In genomic region chr1:183544598-183545297, GRCh38 we compare ENCODE assay signal across 12 cellular contexts. TPM values are rescaled to one million over a fixed set of nuclear protein-coding genes. Genes with fewer than 3 reads are reported as not detected.
DNase-seq lines count a peak whose midpoint lies in the region; ATAC-seq and TF ChIP-seq lines count a peak whose summit lies in the region.
"Had no signal": no experiment of that assay in that cellular context is flagged by ENCODE, and none has a peak within 500 bp of the region (broad histone marks: within the 10 kb centered on the region; RNA-seq: fewer than 3 reads in every experiment).

No MANE protein-coding gene starts in this region.

- H3K9me2 ChIP-seq in PC-3 (replicated peaks; ENCODE audit: low read length), result no peaks in the 10 kb centered on the region

- peaks cover 71 to 84% of the 10 kb centered on the region in 2 donors for H3K36me3 Mint-ChIP-seq in CD14-positive monocyte

- intact Hi-C loops in left ventricle myocardium superior (cut with micrococcal nuclease) (loop anchor here (10.0 kb wide), 1 partner anchor 70 kb away; the partner anchor contains the start of gene SMG7), cardiac septum (cut with DNase I) (loop anchor here (5.0 kb wide), 1 partner anchor 63 kb away; no protein-coding TSS in a partner anchor), PC-3 (cut with micrococcal nuclease) (no loop called here), thyroid gland (cut with DNase I) (loop anchor here (10.0 kb wide), 1 partner anchor 70 kb away; the partner anchor contains the start of gene SMG7), CD14-positive monocyte (cut with micrococcal nuclease) (loop anchor here (5.0 to 10.0 kb wide), 2 partner anchors 260 to 262 kb away; no protein-coding TSS in a partner anchor)

- H3K27ac ChIP-seq in PC-3 (ENCODE audit: low read length) (no peak overlapping the region), thyroid gland (no peak overlapping the region)
- H3K27ac ChIP-seq: esophagus muscularis mucosa had no signal

- no peaks in the 10 kb centered on the region for H3K79me2 ChIP-seq in PC-3 (ENCODE audit: low read length)

- H3K4me3 Mint-ChIP-seq in CD14-positive monocyte, result no peak overlapping the region
- H3K4me3 Mint-ChIP-seq: activated naive CD4-positive, alpha-beta T cell treated with anti-CD3 and anti-CD28 coated beads, Interleukin-2, amount 50 U/mL, for 24 hours had no signal

- H3K9me3 ChIP-seq in PC-3 (ENCODE audit: low read length) (no peaks in the 10 kb centered on the region), thyroid gland (no peaks in the 10 kb centered on the region)
- H3K9me3 ChIP-seq: esophagus muscularis mucosa had no signal

- H3K27me3 Mint-ChIP-seq in CD14-positive monocyte (ENCODE audit: low read depth in 3 of 3), result no peaks in the 10 kb centered on the region
- H3K27me3 Mint-ChIP-seq: activated naive CD4-positive, alpha-beta T cell treated with anti-CD3 and anti-CD28 coated beads, Interleukin-2, amount 50 U/mL, for 24 hours; progenitor cell of endocrine pancreas had no signal

- TSS peak; percentile 21 for BruUV-seq in PC-3 (replicated peaks; lab: Mats Ljungman, UMichigan)

- 61 to 75% methylated on average over 4 to 5 of the region's 5 CpGs for WGBS in thyroid gland, 2 donors

- no peaks in the 10 kb centered on the region for H3K9me3 Mint-ChIP-seq in CD14-positive monocyte
- H3K9me3 Mint-ChIP-seq: activated naive CD4-positive, alpha-beta T cell treated with anti-CD3 and anti-CD28 coated beads, Interleukin-2, amount 50 U/mL, for 24 hours had no signal

- no peak for TF ChIP-seq POLR2A in thyroid gland (IDR thresholded peaks at IDR 0.05)

- peak; percentile 77 for ATAC-seq in left ventricle myocardium superior
- no peak for ATAC-seq in PC-3

- H4K20me1 ChIP-seq in PC-3 (ENCODE audit: low read length), result no peaks in the 10 kb centered on the region

- H3K4me1 Mint-ChIP-seq in CD14-positive monocyte, result peaks cover 3% of the 10 kb centered on the region

- no peak for TF ChIP-seq CTCF in PC-3 (conservative IDR thresholded peaks at IDR 0.05; ENCODE audit: low read depth, low read length)
- no peak for TF ChIP-seq CTCF in thyroid gland (IDR thresholded peaks at IDR 0.05)
- no peak for TF ChIP-seq CTCF in CD14-positive monocyte (IDR thresholded peaks at IDR 0.05)

- POLR2A ChIA-PET in PC-3 (lab: Charles Lee; ENCODE audit: unreplicated experiment), result no interaction called here

- H3K9ac ChIP-seq in PC-3 (ENCODE audit: low read length), result no peak overlapping the region

- H3K4me1 ChIP-seq in PC-3 (ENCODE audit: insufficient read depth, low read length) (0 out of 2 replicates have a peak, but pooled peaks cover 4% of the 10 kb centered on the region), thyroid gland (peaks cover 0 to 7% of the 10 kb centered on the region in 2 donors)

- DNase-seq in left ventricle myocardium superior (peak; percentile 55), cardiac septum (ENCODE audit: low spot score) (no peak), PC-3 (no peak), iPS-NIHi11 (ENCODE audit: low spot score) (peak; percentile 61), thyroid gland (peak; percentile 74 to 78), CD14-positive monocyte (ENCODE audit: low spot score) (no peak), activated gamma-delta T cell treated with Interleukin-2 at 50 U/mL for 16 hours (no peak), RKO (ENCODE audit: low spot score) (no peak)

- no peak overlapping the region for H2AFZ ChIP-seq in PC-3 (ENCODE audit: low read length)

- no peak overlapping the region for H3K27ac Mint-ChIP-seq in CD14-positive monocyte
- H3K27ac Mint-ChIP-seq: activated naive CD4-positive, alpha-beta T cell treated with anti-CD3 and anti-CD28 coated beads, Interleukin-2, amount 50 U/mL, for 24 hours; progenitor cell of endocrine pancreas had no signal

- peaks cover 67% of the 10 kb centered on the region for H3K36me3 ChIP-seq in PC-3 (ENCODE audit: low read depth, low read length)
- peaks cover 38 to 51% of the 10 kb centered on the region in 2 donors for H3K36me3 ChIP-seq in thyroid gland

- H3K27me3 ChIP-seq in PC-3 (ENCODE audit: low read length) (no peaks in the 10 kb centered on the region), thyroid gland (no peaks in the 10 kb centered on the region)
- H3K27me3 ChIP-seq: esophagus muscularis mucosa had no signal

- CTCF ChIA-PET in PC-3 (lab: Charles Lee), result no interaction called here

- peaks cover 5% of the 10 kb centered on the region for H3F3A ChIP-seq in PC-3 (ENCODE audit: low read length, unreplicated experiment)

- H3K4me2 ChIP-seq in PC-3 (ENCODE audit: low read length), result no peak overlapping the region

- H3K4me3 ChIP-seq in PC-3 (ENCODE audit: low read length) (no peak overlapping the region), thyroid gland (replicated peaks in 1 of 3) (no peak overlapping the region)
- H3K4me3 ChIP-seq: esophagus muscularis mucosa had no signal

RNA-seq across cellular contexts. Expression of gene NCF2, which starts 45.5 kb away (rescaled TPM):
- 5.8 TPM for total RNA-seq in left ventricle myocardium superior
- 4.5 TPM for total RNA-seq in cardiac septum
- 26.1 and 31.3 TPM in 2 replicates for total RNA-seq in PC-3 (2014; rRNA removed)
- 1 to 10 TPM; 3.5 to 9.8 (median 4.5) TPM for total RNA-seq in thyroid gland
- 100 to 1,000 TPM; 557 to 697 TPM for polyA plus RNA-seq in CD14-positive monocyte
- total RNA-seq: RPMI7951 had no signal

Comparison
In these comparisons a context has a peak if more than half of its experiments do, and no peak if none do; other contexts are left out.
1. DNase-seq: peak in left ventricle myocardium superior (single experiment), iPS-NIHi11 (single experiment) and thyroid gland (2 of 2); none in cardiac septum (single experiment), PC-3 (single experiment), CD14-positive monocyte (single experiment), activated gamma-delta T cell treated with Interleukin-2 at 50 U/mL for 16 hours (single experiment) and RKO (single experiment).